ENCODE assay signal across 12 cellular contexts in genomic region chr18:52343138-52343537, GRCh38. TPM values are rescaled to one million over a fixed set of nuclear protein-coding genes. Genes with fewer than 3 reads are reported as not detected.
DNase-seq lines count a peak whose midpoint lies in the region; ATAC-seq and TF ChIP-seq lines count a peak whose summit lies in the region.
"Had no signal": no experiment of that assay in that cellular context is flagged by ENCODE, and none has a peak within 500 bp of the region (broad histone marks: within the 10 kb centered on the region; RNA-seq: fewer than 3 reads in every experiment).

No MANE protein-coding gene starts in this region.

- TF ChIP-seq EP300 in SK-N-SH (IDR thresholded peaks at IDR 0.05; ENCODE audit: borderline replicate concordance in 1 of 2, low read depth in 1 of 2, low read length in 1 of 2): no peak

- DNase-seq in SK-N-SH (peak; percentile 30), NCI-H446 treated with DMSO at 0.1 percent for 48 hours (lab: John Stamatoyannopoulos, UW) (peak; percentile 79), foreskin fibroblast (peak; percentile 18 to 25), type B pancreatic cell (ENCODE audit: extremely low spot score, unreplicated experiment) (no peak), RWPE1 (ENCODE audit: low spot score) (no peak)
- no peak for DNase-seq in NK-92 treated with Interleukin-12 subunit alpha and Interleukin-12 subunit beta, amount 100 ng/mL, for 24 hours (lab: John Stamatoyannopoulos, UW)
- DNase-seq: activated CD8-positive, alpha-beta memory T cell treated with anti-CD3 and anti-CD28 coated beads for 24 hours; aorta; left ventricle myocardium superior had no signal

- H3K36me3 ChIP-seq in SK-N-SH (replicated peaks in 1 of 2; ENCODE audit: control insufficient read depth in 1 of 2, insufficient read depth in 2 of 2, low read length in 1 of 2): no peaks in the 10 kb centered on the region
- H3K36me3 ChIP-seq: vagina had no signal

- H3K27ac Mint-ChIP-seq in type B pancreatic cell: no peak overlapping the region

- peaks cover 2% of the 10 kb centered on the region for H3K9me3 Mint-ChIP-seq in type B pancreatic cell

- H3K4me1 ChIP-seq in SK-N-SH (ENCODE audit: control insufficient read depth in 1 of 2, insufficient read depth in 2 of 2, low read depth in 1 of 2, low read length in 1 of 2): peaks cover 4 to 20% of the 10 kb centered on the region in 2 experiments; a peak in 2 of 4 replicates
- H3K4me1 ChIP-seq: vagina had no signal

- no peaks in the 10 kb centered on the region for H3K9me3 ChIP-seq in SK-N-SH
- H3K9me3 ChIP-seq: vagina had no signal

- POLR2A ChIA-PET in SK-N-SH (lab: Yijun Ruan, JAX) (no interaction called here), RWPE1 (lab: Yijun Ruan, JAX; ENCODE audit: low non-redundant PET) (no interaction called here)

- no peaks in the 10 kb centered on the region for H3K79me2 ChIP-seq in SK-N-SH (ENCODE audit: insufficient read depth)

- H3K9ac ChIP-seq in SK-N-SH: no peak overlapping the region

- H3K36me3 Mint-ChIP-seq in type B pancreatic cell: no peaks in the 10 kb centered on the region

- H3K27me3 Mint-ChIP-seq in type B pancreatic cell: peaks cover 47% of the 10 kb centered on the region

- WGBS in SK-N-SH (ENCODE audit: low lambda C conversion rate): 44% methylated on average over 2 of the region's 2 CpGs

- H3K4me2 ChIP-seq in SK-N-SH: no peak overlapping the region

- CTCF ChIA-PET in SK-N-SH (lab: Yijun Ruan, JAX) (interaction anchor here (0.8 to 1.7 kb wide), 7 partner anchors 8 to 1784 kb away, joined by 3 to 10 read pairs (median 5); no protein-coding TSS in a partner anchor), RWPE1 (lab: Yijun Ruan, JAX) (interaction anchor here (0.5 kb wide), 1 partner anchor 322 kb away, joined by 3 read pairs; no protein-coding TSS in a partner anchor)

- TF ChIP-seq RAD21 in SK-N-SH (IDR thresholded peaks at IDR 0.05; ENCODE audit: low read length): peak; percentile 58

- H3K4me3 ChIP-seq in SK-N-SH (ENCODE audit: low read depth in 2 of 2, low read length in 1 of 2): no peak overlapping the region; a peak in 1 of 4 replicates
- H3K4me3 ChIP-seq in foreskin fibroblast (ENCODE audit: low read depth in 1 of 2, low read length in 2 of 2): no peak overlapping the region
- H3K4me3 ChIP-seq: vagina had no signal

- H3F3A ChIP-seq in SK-N-SH (replicated peaks; ENCODE audit: insufficient read depth): no peaks in the 10 kb centered on the region

- H2AFZ ChIP-seq in SK-N-SH (ENCODE audit: low read depth): no peak overlapping the region

- H4K20me1 ChIP-seq in SK-N-SH (ENCODE audit: insufficient read depth): no peaks in the 10 kb centered on the region

- peak; percentile 44 for TF ChIP-seq CTCF in SK-N-SH (IDR thresholded peaks at IDR 0.05)
- no peak for TF ChIP-seq CTCF in foreskin fibroblast (IDR thresholded peaks at IDR 0.05; ENCODE audit: low read depth, low read length)
- peak; percentile 67 for TF ChIP-seq CTCF in type B pancreatic cell (conservative IDR thresholded peaks at IDR 0.05)
- no peak for TF ChIP-seq CTCF in RWPE1 (conservative IDR thresholded peaks at IDR 0.05; ENCODE audit: low read depth)

- H3K27ac ChIP-seq in SK-N-SH (ENCODE audit: low read depth in 2 of 2, low read length in 1 of 2): no peak overlapping the region
- H3K27ac ChIP-seq in RWPE1: no peak overlapping the region
- H3K27ac ChIP-seq: vagina had no signal

- no peaks in the 10 kb centered on the region for H3K9me2 ChIP-seq in SK-N-SH

- ATAC-seq in SK-N-SH treated with all-trans-retinoic acid at 6 μM for 48 hours (no peak), GM21786 (IDR thresholded peaks at IDR 0.05; ENCODE audit: unreplicated experiment) (no peak)
- ATAC-seq: left ventricle myocardium superior had no signal

- H3K4me1 Mint-ChIP-seq in type B pancreatic cell (ENCODE audit: unreplicated experiment): peaks cover 18% of the 10 kb centered on the region

- peaks cover 19% of the 10 kb centered on the region; the same call in 1 of the 2 replicates for H3K27me3 ChIP-seq in SK-N-SH (ENCODE audit: insufficient read depth)
- H3K27me3 ChIP-seq: vagina had no signal

- H3K4me3 Mint-ChIP-seq in type B pancreatic cell: no peak overlapping the region

TF ChIP-seq in SK-N-SH, 30 proteins besides CTCF, POLR2A, EP300 and RAD21 (continues in another document):
- TF ChIP-seq SMC3 (IDR thresholded peaks at IDR 0.05; ENCODE audit: low read depth, low read length) (no peak), POLR2AphosphoS5 (IDR thresholded peaks at IDR 0.05; ENCODE audit: low read depth, low read length) (no peak), USF2 (IDR thresholded peaks at IDR 0.05; ENCODE audit: borderline replicate concordance, low read depth, low read length) (no peak), REST (IDR thresholded peaks at IDR 0.05; ENCODE audit: low read depth, low read length) (no peak)

TF ChIP-seq in SK-N-SH treated with all-trans-retinoic acid at 6 μM for 48 hours, 23 proteins besides CTCF, POLR2A, EP300 and RAD21:
- TF ChIP-seq TCF4 (CRISPR knock-in tag; IDR thresholded peaks at IDR 0.05; ENCODE audit: borderline replicate concordance) (no peak), ZC3H10 (CRISPR knock-in tag; IDR thresholded peaks at IDR 0.05) (no peak), CSRNP3 (CRISPR knock-in tag; IDR thresholded peaks at IDR 0.05) (no peak), CREB5 (CRISPR knock-in tag; IDR thresholded peaks at IDR 0.05; ENCODE audit: low read depth) (no peak), CSDC2 (CRISPR knock-in tag; IDR thresholded peaks at IDR 0.05) (no peak), ESRRG (CRISPR knock-in tag; IDR thresholded peaks at IDR 0.05) (no peak), ZFP30 (CRISPR knock-in tag; IDR thresholded peaks at IDR 0.05) (no peak), ZFP3 (CRISPR knock-in tag; IDR thresholded peaks at IDR 0.05) (no peak)

RNA-seq across cellular contexts. Expression of gene DCC, which starts 3.1 kb away (rescaled TPM):
- polyA plus RNA-seq in SK-N-SH (2012; rRNA removed): 0.20 and 0.34 TPM in 2 replicates
- 0.14 and 0.24 TPM in 2 replicates for polyA plus RNA-seq in SK-N-SH (2012; cell fraction: cytosol; rRNA removed)
- 0.07 and 0.08 TPM in 2 replicates for polyA plus RNA-seq in SK-N-SH (2012; cell fraction: nucleus; rRNA removed)
- total RNA-seq in type B pancreatic cell (ENCODE audit: low replicate concordance): 5.4 and 11.6 TPM in 2 replicates
- total RNA-seq: left ventricle myocardium superior, vagina had no signal
- polyA plus RNA-seq: aorta had no signal

Comparison
In these comparisons a context has a peak if more than half of its experiments do, and no peak if none do; other contexts are left out.
1. DNase-seq: peak in SK-N-SH (single experiment), NCI-H446 treated with DMSO at 0.1 percent for 48 hours (single experiment) and foreskin fibroblast (2 of 2); none in type B pancreatic cell (single experiment), RWPE1 (single experiment) and NK-92 treated with Interleukin-12 subunit alpha and Interleukin-12 subunit beta, amount 100 ng/mL, for 24 hours (single experiment).
2. CTCF ChIP-seq: peak in SK-N-SH (single experiment) and type B pancreatic cell (single experiment); none in foreskin fibroblast (single experiment) and RWPE1 (single experiment).